In genomic region chr16:85554791-85555548, GRCh38 we compare ENCODE assay signal across 7 cellular contexts. TPM values are rescaled to one million over a fixed set of nuclear protein-coding genes. Genes with fewer than 3 reads are reported as not detected.
A peak's percentile ranks its signal among the peaks of the same experiment; 100 is the strongest.
DNase-seq lines count a peak whose midpoint lies in the region; ATAC-seq and TF ChIP-seq lines count a peak whose summit lies in the region.

No MANE protein-coding gene starts in this region.

- H3K36me3 ChIP-seq in testis (ENCODE audit: low read depth, missing control alignments) = no peaks in the 10 kb centered on the region

- TF ChIP-seq POLR2A in erythroblast (IDR thresholded peaks at IDR 0.05; ENCODE audit: low read length) (peak; percentile 51), testis (IDR thresholded peaks at IDR 0.05) (no peak)

- WGBS in testis, 2 donors = 0% methylated on average over 41 to 56 of the region's 68 CpGs

- H3K9me3 ChIP-seq in testis = no peaks in the 10 kb centered on the region

- peaks cover 37% of the 10 kb centered on the region for H3K4me1 ChIP-seq in testis

- peak; percentile 37 to 49 (median 48) for ATAC-seq in natural killer cell

- peak overlapping the region; percentile 59 to 84 for H3K27ac ChIP-seq in testis

- H3K27me3 Mint-ChIP-seq in natural killer cell (ENCODE audit: low read depth in 2 of 2) = no peaks in the 10 kb centered on the region

- H3K4me3 Mint-ChIP-seq in natural killer cell = peak overlapping the region; percentile 99

- peak overlapping the region; percentile 92 to 99 for H3K27ac Mint-ChIP-seq in natural killer cell

- intact Hi-C loops in natural killer cell (cut with micrococcal nuclease) = loop anchor here (1.0 kb wide), 3 partner anchors 16 to 55 kb away; no protein-coding TSS in a partner anchor
- intact Hi-C loops in testis (cut with DNase I; ENCODE audit: low total_unique reads) = no loop called here

- DNase-seq in GM19240 (ENCODE audit: insufficient read length, low spot score) = peak; percentile 58
- DNase-seq in NOMO-1 treated with dmso at 0.1 percent for 144 hours (lab: John Stamatoyannopoulos, UW; ENCODE audit: unreplicated experiment) = peak; percentile 42
- peak; percentile 57 for DNase-seq in activated T-cell treated with anti-CD3 and anti-CD28 coated beads for 48 hours (ENCODE audit: low read depth)
- peak; percentile 91 to 92 for DNase-seq in erythroblast (lab: John Stamatoyannopoulos, UW)
- DNase-seq in natural killer cell = peak; percentile 71
- peak; percentile 69 for DNase-seq in testis
- DNase-seq in NCI-H187 (lab: John Stamatoyannopoulos, UW) = no peak

- peak overlapping the region; percentile 71 to 80 for H3K4me3 ChIP-seq in testis

- no peaks in the 10 kb centered on the region for H3K27me3 ChIP-seq in testis

- peaks cover 46 to 61% of the 10 kb centered on the region in 2 donors for H3K4me1 Mint-ChIP-seq in natural killer cell

- no peaks in the 10 kb centered on the region for H3K9me3 Mint-ChIP-seq in natural killer cell

- TF ChIP-seq CTCF in natural killer cell (IDR thresholded peaks at IDR 0.05) (no peak), testis (IDR thresholded peaks at IDR 0.05) (no peak)

- no peaks in the 10 kb centered on the region for H3K36me3 Mint-ChIP-seq in natural killer cell

RNA-seq across cellular contexts. Expression of gene GSE1, which starts 58.2 kb away (rescaled TPM):
- total RNA-seq in natural killer cell (100 to 1,000 TPM; 232 to 277 (median 233) TPM), testis (100 to 1,000 TPM; 188 to 212 TPM)
- polyA plus RNA-seq in testis (ENCODE audit: insufficient read depth, low read depth, low replicate concordance) = 49.9 TPM

Comparison
In these comparisons a context has a peak if more than half of its experiments do, and no peak if none do; other contexts are left out.
1. DNase-seq: peak in GM19240 (single experiment), NOMO-1 treated with dmso at 0.1 percent for 144 hours (single experiment), activated T-cell treated with anti-CD3 and anti-CD28 coated beads for 48 hours (single experiment), erythroblast (2 of 2), natural killer cell (single experiment) and testis (single experiment); none in NCI-H187 (0 of 2).